In the genomic region with DNA sequence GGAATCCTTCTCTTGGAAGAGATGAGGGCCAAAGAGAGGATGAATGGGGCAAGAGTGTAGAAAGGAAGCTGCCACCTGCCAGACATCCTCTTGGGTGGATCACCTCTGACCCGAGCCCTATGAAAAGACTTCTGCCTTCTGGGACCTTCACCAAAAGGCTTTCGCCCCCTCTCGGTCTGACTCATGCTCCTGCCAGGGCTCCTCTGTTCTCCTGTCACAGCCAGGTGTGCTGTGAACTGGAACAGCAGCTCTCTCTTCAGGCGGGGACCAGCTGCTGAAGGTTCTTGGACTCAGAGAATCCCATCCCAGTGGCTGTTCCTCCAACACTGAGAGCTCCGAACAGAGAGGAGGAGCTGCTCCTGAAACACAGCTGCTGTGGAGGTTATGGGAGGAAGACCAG, we compare ENCODE assay signal across 8 cellular contexts.
DNase-seq lines count a peak whose midpoint lies in the region; ATAC-seq and TF ChIP-seq lines count a peak whose summit lies in the region.
"Not testable (repeated sequence)": the region's sequence is repeated elsewhere in the genome, so short reads cannot be mapped to it uniquely, and the experiment has no call there.

No MANE protein-coding gene starts in this region.

- H2BK5ac ChIP-seq in H9 (ENCODE audit: insufficient read length, low read length): not testable (repeated sequence)

- not testable (repeated sequence) for H3K4ac ChIP-seq in H9 (ENCODE audit: low read depth, low read length)

- ATAC-seq in GM18868 (IDR thresholded peaks at IDR 0.05; ENCODE audit: unreplicated experiment) (peak; percentile 91), GM19468 (IDR thresholded peaks at IDR 0.05; ENCODE audit: extremely low read depth, unreplicated experiment) (peak; percentile 86), HG03060 (IDR thresholded peaks at IDR 0.05; ENCODE audit: low read depth, unreplicated experiment) (peak; percentile 53), HG03558 (IDR thresholded peaks at IDR 0.05; ENCODE audit: extremely low read depth, unreplicated experiment) (peak; percentile 53), RWPE2 (ENCODE audit: low read depth) (peak; percentile 36; the same call in 1 of the 3 replicates), mucosa of descending colon (peak; percentile 29)

- not testable (repeated sequence) for H3K4me1 ChIP-seq in H9 (ENCODE audit: insufficient read depth, low read length); RWPE2 (ENCODE audit: insufficient read depth, poor library complexity, severe bottlenecking); mucosa of descending colon (ENCODE audit: low read depth)

- H4K8ac ChIP-seq in H9 (replicated peaks; ENCODE audit: insufficient read length, low read depth, low read length): not testable (repeated sequence)

- not testable (repeated sequence) for H3K4me2 ChIP-seq in H9 (ENCODE audit: insufficient read depth, insufficient read length, low read length)

- H3K79me1 ChIP-seq in H9 (ENCODE audit: insufficient read depth, low read depth, low read length, poor library complexity, severe bottlenecking): not testable (repeated sequence)

- not testable (repeated sequence) for H3K4me1 Mint-ChIP-seq in H9

- not testable (repeated sequence) for H2AFZ ChIP-seq in H9 (ENCODE audit: low read length)

- not testable (repeated sequence) for H2BK12ac ChIP-seq in H9 (ENCODE audit: insufficient read length, low read depth, low read length)

- H3K27me3 ChIP-seq in H9 (ENCODE audit: insufficient read depth, low read length); RWPE2 (ENCODE audit: insufficient read depth, poor library complexity, severe bottlenecking): not testable (repeated sequence)

- not testable (repeated sequence) for H3K27ac Mint-ChIP-seq in H9

- not testable (repeated sequence) for H3K4me3 Mint-ChIP-seq in H9

- H2BK20ac ChIP-seq in H9 (ENCODE audit: low read depth, low read length, poor library complexity, severe bottlenecking): not testable (repeated sequence)

- intact Hi-C loops in mucosa of descending colon (cut with DNase I, micrococcal nuclease): not testable (repeated sequence)

- H3K9ac ChIP-seq in H9 (ENCODE audit: extremely low read depth, insufficient read length, low read length): not testable (repeated sequence)

- H3K14ac ChIP-seq in H9 (ENCODE audit: insufficient read depth, low read length): not testable (repeated sequence)

- not testable (repeated sequence) for H2AK5ac ChIP-seq in H9 (ENCODE audit: insufficient read length, low read length)

- H3K23ac ChIP-seq in H9 (ENCODE audit: insufficient read length, low read depth, low read length): not testable (repeated sequence)

- WGBS in H9 (ENCODE audit: extremely low coverage, insufficient read length, low lambda C conversion rate): no CpG with 5 or more reads among the region's 5 CpGs

- H3K36me3 Mint-ChIP-seq in H9 (ENCODE audit: insufficient read depth in 1 of 3, low read depth in 3 of 3): not testable (repeated sequence)

- H3K27me3 Mint-ChIP-seq in H9 (ENCODE audit: low read depth): peaks cover 15% of the 10 kb centered on the region

- DNase-seq in GM12864 (ENCODE audit: low read depth) (peak; percentile 61), H9 (peak; percentile 60)
- not testable (repeated sequence) for DNase-seq in RWPE2 (ENCODE audit: low spot score); mucosa of descending colon

- not testable (repeated sequence) for H3K4me3 ChIP-seq in GM12864 (ENCODE audit: low read depth, low read length); RWPE2 (ENCODE audit: severe bottlenecking); mucosa of descending colon

- H3K79me2 ChIP-seq in H9 (ENCODE audit: insufficient read depth, low read length): not testable (repeated sequence)

- H3K23me2 ChIP-seq in H9 (ENCODE audit: insufficient read length, low read depth, low read length, poor library complexity, severe bottlenecking): not testable (repeated sequence)

- H3K9me3 ChIP-seq in H9 (ENCODE audit: control insufficient read depth, low read depth, low read length); RWPE2 (ENCODE audit: severe bottlenecking); mucosa of descending colon: not testable (repeated sequence)

- not testable (repeated sequence) for H4K91ac ChIP-seq in H9 (ENCODE audit: insufficient read length, low read depth, low read length)

- not testable (repeated sequence) for H3K9me3 Mint-ChIP-seq in H9

- TF ChIP-seq CTCF in GM12864 (IDR thresholded peaks at IDR 0.05; ENCODE audit: low read depth, low read length, missing control alignments): peak; percentile 3
- TF ChIP-seq CTCF in H9 (conservative IDR thresholded peaks at IDR 0.05): peak; percentile 18; the same call in 2 of the 3 replicates
- not testable (repeated sequence) for TF ChIP-seq CTCF in RWPE2 (IDR thresholded peaks at IDR 0.05; ENCODE audit: poor library complexity, severe bottlenecking); mucosa of descending colon (IDR thresholded peaks at IDR 0.05)

- H4K20me1 ChIP-seq in H9 (ENCODE audit: control insufficient read depth, insufficient read depth, insufficient read length): not testable (repeated sequence)

- H3T11ph ChIP-seq in H9 (ENCODE audit: low read length): not testable (repeated sequence)

- H3K27ac ChIP-seq in H9 (ENCODE audit: insufficient read length, low read depth, low read length); RWPE2 (ENCODE audit: poor library complexity, severe bottlenecking): not testable (repeated sequence)

- not testable (repeated sequence) for H3K18ac ChIP-seq in H9 (ENCODE audit: insufficient read length, low read depth, low read length)

- H2BK120ac ChIP-seq in H9 (ENCODE audit: low read depth, low read length, poor library complexity, severe bottlenecking): not testable (repeated sequence)

- not testable (repeated sequence) for H2BK15ac ChIP-seq in H9 (ENCODE audit: low read depth, low read length)

- H4K5ac ChIP-seq in H9 (ENCODE audit: insufficient read length, low read depth, low read length): not testable (repeated sequence)

- not testable (repeated sequence) for H3K56ac ChIP-seq in H9 (ENCODE audit: insufficient read length, low read depth, low read length)

- not testable (repeated sequence) for H3K36me3 ChIP-seq in RWPE2 (ENCODE audit: low read depth); mucosa of descending colon (ENCODE audit: low read depth)

Comparison
In these comparisons a context has a peak if more than half of its experiments do, and no peak if none do; other contexts are left out.
1. ATAC-seq: peak in every context shown above with its lines; median percentile 91 in GM18868; 86 in GM19468; 53 in HG03060; 53 in HG03558; 36 in RWPE2; 29 in mucosa of descending colon.